13 cellular contexts compared by ENCODE assay signal in the genomic region with DNA sequence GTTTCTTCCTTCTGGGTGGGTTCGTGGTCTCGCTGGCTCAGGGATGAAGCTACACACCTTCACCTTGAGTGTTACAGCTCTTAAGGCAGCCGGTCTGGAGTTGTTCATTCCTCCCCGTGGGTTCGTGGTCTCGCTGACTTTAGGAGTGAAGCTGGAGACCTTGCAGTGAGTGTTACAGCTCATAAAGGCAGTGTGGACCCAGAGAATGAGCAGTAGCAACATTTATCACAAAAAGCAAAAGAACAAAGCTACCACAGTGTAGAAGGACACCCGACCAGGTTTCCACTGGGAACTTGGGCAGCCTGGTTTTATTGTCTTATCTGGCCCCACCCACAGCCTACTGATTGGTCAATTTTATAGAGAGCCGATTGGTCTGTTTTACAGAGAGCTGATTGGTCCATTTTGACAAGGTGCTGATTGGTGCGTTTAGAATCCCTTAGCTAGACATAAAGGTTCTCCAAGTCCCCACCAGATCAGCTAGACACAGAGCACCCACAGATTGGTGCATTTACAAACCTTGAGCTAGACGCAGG. TPM values are rescaled to one million over a fixed set of nuclear protein-coding genes. Genes with fewer than 3 reads are reported as not detected.
A peak's percentile ranks its signal among the peaks of the same experiment; 100 is the strongest.
DNase-seq lines count a peak whose midpoint lies in the region; ATAC-seq and TF ChIP-seq lines count a peak whose summit lies in the region.
"Had no signal": no experiment of that assay in that cellular context is flagged by ENCODE, and none has a peak within 500 bp of the region (broad histone marks: within the 10 kb centered on the region; RNA-seq: fewer than 3 reads in every experiment).

No MANE protein-coding gene starts in this region.

- intact Hi-C loops in IMR-90 (cut with micrococcal nuclease): loop anchor here (5.0 to 10.0 kb wide), 2 partner anchors 39 to 193 kb away; no protein-coding TSS in a partner anchor

- H3K9ac ChIP-seq in IMR-90 (ENCODE audit: low read depth, low read length) (no peak overlapping the region), fibroblast of lung (ENCODE audit: insufficient read depth, low read length) (no peak overlapping the region)

- no TSS peak for BruUV-seq in IMR-90 (replicated peaks; lab: Mats Ljungman, UMichigan)

- H3K4me3 ChIP-seq in IMR-90 (ENCODE audit: insufficient read depth, low read depth, low read length): no peak overlapping the region
- H3K4me3 ChIP-seq in fibroblast of lung (replicated peaks in 1 of 4; ENCODE audit: control extremely low read depth in 1 of 4, insufficient read depth in 1 of 4, low read depth in 3 of 4, low read length in 4 of 4): peak overlapping the region in 2 of 4 experiments; percentile 21 to 26
- H3K4me3 ChIP-seq: A549 had no signal

- H3K4me2 ChIP-seq in IMR-90 (ENCODE audit: low read depth, low read length) (no peak overlapping the region), fibroblast of lung (ENCODE audit: extremely low read depth, insufficient read depth, low read length) (peak overlapping the region; percentile 13)
- H3K4me2 ChIP-seq: A549 had no signal

- no peak overlapping the region for H2BK5ac ChIP-seq in IMR-90 (ENCODE audit: low read depth, low read length, poor library complexity, severe bottlenecking)

- in situ Hi-C loops in IMR-90 (cut with MboI; ENCODE audit: low sequenced_read_pairs): no loop called here

- H3K9me3 ChIP-seq in IMR-90 (ENCODE audit: control insufficient read depth, insufficient read depth, low read length): no peaks in the 10 kb centered on the region
- no peaks in the 10 kb centered on the region for H3K9me3 ChIP-seq in fibroblast of lung (ENCODE audit: control insufficient read depth, insufficient read depth, low read depth, low read length)
- H3K9me3 ChIP-seq: A549, Caco-2 had no signal

- no peak overlapping the region for H2BK120ac ChIP-seq in IMR-90 (ENCODE audit: low read depth, low read length)

- H4K8ac ChIP-seq in IMR-90 (ENCODE audit: low read depth in 2 of 2, low read length in 2 of 2): no peak overlapping the region

- H3K27me3 ChIP-seq in IMR-90 (ENCODE audit: control insufficient read depth, insufficient read depth, low read length): no peaks in the 10 kb centered on the region
- no peaks in the 10 kb centered on the region for H3K27me3 ChIP-seq in fibroblast of lung (ENCODE audit: control insufficient read depth, insufficient read depth, low read length)

- TF ChIP-seq CTCF in IMR-90 (conservative IDR thresholded peaks at IDR 0.05; ENCODE audit: low read depth, low read length): no peak
- no peak for TF ChIP-seq CTCF in fibroblast of lung (conservative IDR thresholded peaks at IDR 0.05 in 1 of 2, IDR thresholded peaks at IDR 0.05 in 1 of 2; ENCODE audit: low read depth in 1 of 2, low read length in 2 of 2)

- ATAC-seq in IMR-90 (ENCODE audit: low read depth): no peak
- ATAC-seq: A549 had no signal

- H2BK20ac ChIP-seq in IMR-90 (ENCODE audit: low read depth, low read length): no peak overlapping the region

- H2BK15ac ChIP-seq in IMR-90 (ENCODE audit: low read depth, low read length): no peak overlapping the region

- H3K4me1 ChIP-seq in IMR-90 (ENCODE audit: control insufficient read depth, insufficient read depth, low read length) (peaks cover 3% of the 10 kb centered on the region; the same call in 1 of the 2 replicates), fibroblast of lung (ENCODE audit: control insufficient read depth, extremely low read depth, insufficient read depth, low read length) (no peaks in the 10 kb centered on the region)
- H3K4me1 ChIP-seq: A549, Caco-2 had no signal

- H3K18ac ChIP-seq in IMR-90 (ENCODE audit: low read depth, low read length): no peak overlapping the region

- dilution Hi-C loops in IMR-90 (cut with HindIII; ENCODE audit: low sequenced_read_pairs, unreplicated experiment): no loop called here

- DNase-seq in IMR-90 (no peak), NCI-H2227 treated with DMSO at 0.1 percent for 48 hours (lab: John Stamatoyannopoulos, UW) (peak; percentile 51), fibroblast of lung (ENCODE audit: low read depth in 2 of 2) (no peak), OCI-M1 (lab: John Stamatoyannopoulos, UW) (no peak), 8988T (no peak), GF-D8 (lab: John Stamatoyannopoulos, UW) (no peak)
- DNase-seq: AML-193; Caco-2; CD4-positive, alpha-beta T cell; GOT3; H9 had no signal

- no peak overlapping the region for H3K23ac ChIP-seq in IMR-90 (ENCODE audit: low read depth, low read length)

- H4K91ac ChIP-seq in IMR-90 (ENCODE audit: insufficient read depth, low read depth, low read length): no peak overlapping the region

- H2AFZ ChIP-seq in IMR-90 (replicated peaks; ENCODE audit: low read length, poor library complexity) (peak overlapping the region; percentile 10), fibroblast of lung (ENCODE audit: low read length) (peak overlapping the region; percentile 88)

- H3K79me1 ChIP-seq in IMR-90 (ENCODE audit: low read depth in 1 of 2, low read length in 2 of 2): no peaks in the 10 kb centered on the region

- no peak overlapping the region for H3K14ac ChIP-seq in IMR-90 (replicated peaks; ENCODE audit: low read depth, low read length)

- 0 out of 2 replicates have a peak overlapping the region, but pooled peaks have one; percentile 24 for H2AK5ac ChIP-seq in IMR-90 (ENCODE audit: low read depth, low read length)

- H3K27ac ChIP-seq in IMR-90 (ENCODE audit: insufficient read depth, low read length) (no peak overlapping the region), fibroblast of lung (ENCODE audit: insufficient read depth, low read length) (peak overlapping the region; percentile 23)
- H3K27ac ChIP-seq: A549, C4-2B had no signal

- TF ChIP-seq POLR2A in IMR-90 (IDR thresholded peaks at IDR 0.05; ENCODE audit: low read depth, low read length): no peak

- POLR2A ChIA-PET in IMR-90 (lab: Charles Lee; ENCODE audit: unreplicated experiment): no interaction called here

- H3K4ac ChIP-seq in IMR-90 (ENCODE audit: low read depth, low read length): no peak overlapping the region

- H4K20me1 ChIP-seq in IMR-90 (ENCODE audit: insufficient read depth, low read length) (no peaks in the 10 kb centered on the region), fibroblast of lung (ENCODE audit: control insufficient read depth, extremely low read depth, insufficient read depth, low read length) (no peaks in the 10 kb centered on the region)

- H3K36me3 ChIP-seq in IMR-90 (ENCODE audit: control insufficient read depth, insufficient read depth, low read length): no peaks in the 10 kb centered on the region
- H3K36me3 ChIP-seq in fibroblast of lung (ENCODE audit: control insufficient read depth, insufficient read depth, low read length): no peaks in the 10 kb centered on the region

- 100% methylated on average over 1 of the region's 10 CpGs; no CpG with 5 or more reads in 1 of the 2 experiments for WGBS in IMR-90 (ENCODE audit: extremely low coverage in 2 of 2, insufficient read length in 1 of 2), 2 experiments

- no peaks in the 10 kb centered on the region for H3K9me1 ChIP-seq in IMR-90 (ENCODE audit: insufficient read depth, low read length)

- H4K5ac ChIP-seq in IMR-90 (ENCODE audit: low read depth, low read length): no peak overlapping the region

- no peak for TF ChIP-seq RAD21 in IMR-90 (IDR thresholded peaks at IDR 0.05; ENCODE audit: low read length)

- CTCF ChIA-PET in IMR-90 (lab: Yijun Ruan, JAX): no interaction called here

- no peaks in the 10 kb centered on the region for H3K79me2 ChIP-seq in fibroblast of lung (ENCODE audit: control insufficient read depth, insufficient read depth, low read length)

- H2AK9ac ChIP-seq in IMR-90 (replicated peaks; ENCODE audit: low read depth, low read length, poor library complexity): no peak overlapping the region

- no peak overlapping the region for H3K56ac ChIP-seq in IMR-90 (ENCODE audit: extremely low read depth, insufficient read depth, low read length)

TF ChIP-seq in IMR-90, 13 proteins besides CTCF, POLR2A, EP300 and RAD21 (continues in another document):
- TF ChIP-seq, protein P1, sequence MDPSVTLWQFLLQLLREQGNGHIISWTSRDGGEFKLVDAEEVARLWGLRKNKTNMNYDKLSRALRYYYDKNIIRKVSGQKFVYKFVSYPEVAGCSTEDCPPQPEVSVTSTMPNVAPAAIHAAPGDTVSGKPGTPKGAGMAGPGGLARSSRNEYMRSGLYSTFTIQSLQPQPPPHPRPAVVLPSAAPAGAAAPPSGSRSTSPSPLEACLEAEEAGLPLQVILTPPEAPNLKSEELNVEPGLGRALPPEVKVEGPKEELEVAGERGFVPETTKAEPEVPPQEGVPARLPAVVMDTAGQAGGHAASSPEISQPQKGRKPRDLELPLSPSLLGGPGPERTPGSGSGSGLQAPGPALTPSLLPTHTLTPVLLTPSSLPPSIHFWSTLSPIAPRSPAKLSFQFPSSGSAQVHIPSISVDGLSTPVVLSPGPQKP (IDR thresholded peaks at IDR 0.05; ENCODE audit: borderline replicate concordance, low read depth, low read length): no peak
- TF ChIP-seq MAFK (IDR thresholded peaks at IDR 0.05; ENCODE audit: low read depth, low read length) (no peak), MAZ (IDR thresholded peaks at IDR 0.05; ENCODE audit: borderline replicate concordance, low read depth, low read length) (no peak), SMC3 (IDR thresholded peaks at IDR 0.05; ENCODE audit: low read depth, low read length) (no peak), CEBPB (IDR thresholded peaks at IDR 0.05; ENCODE audit: low read depth, low read length) (no peak), BHLHE40 (IDR thresholded peaks at IDR 0.05; ENCODE audit: low read depth, low read length) (no peak), FOS (IDR thresholded peaks at IDR 0.05; ENCODE audit: low read depth, low read length) (no peak), MXI1 (IDR thresholded peaks at IDR 0.05; ENCODE audit: borderline replicate concordance, low read depth, low read length) (no peak), RFX5 (IDR thresholded peaks at IDR 0.05; ENCODE audit: low read depth, low read length) (no peak), RCOR1 (IDR thresholded peaks at IDR 0.05; ENCODE audit: insufficient replicate concordance, low read length) (no peak), CHD1 (IDR thresholded peaks at IDR 0.05; ENCODE audit: low read depth, low read length) (no peak)
- TF ChIP-seq, protein P2, sequence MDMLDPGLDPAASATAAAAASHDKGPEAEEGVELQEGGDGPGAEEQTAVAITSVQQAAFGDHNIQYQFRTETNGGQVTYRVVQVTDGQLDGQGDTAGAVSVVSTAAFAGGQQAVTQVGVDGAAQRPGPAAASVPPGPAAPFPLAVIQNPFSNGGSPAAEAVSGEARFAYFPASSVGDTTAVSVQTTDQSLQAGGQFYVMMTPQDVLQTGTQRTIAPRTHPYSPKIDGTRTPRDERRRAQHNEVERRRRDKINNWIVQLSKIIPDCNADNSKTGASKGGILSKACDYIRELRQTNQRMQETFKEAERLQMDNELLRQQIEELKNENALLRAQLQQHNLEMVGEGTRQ (IDR thresholded peaks at IDR 0.05; ENCODE audit: low read depth, low read length): no peak

RNA-seq across cellular contexts. Expression of a gene that starts 20.2 kb away (rescaled TPM):
- total RNA-seq in IMR-90 (2012; rRNA removed) (17.0 and 33.6 TPM in 2 replicates), fibroblast of lung (39.5 and 55.2 TPM in 2 replicates)
- polyA plus RNA-seq in IMR-90 (2012; rRNA removed) (8.6 and 9.9 TPM in 2 replicates), fibroblast of lung (25.4 and 33.2 TPM in 2 replicates)
- polyA plus RNA-seq in IMR-90 (2012; cell fraction: cytosol; rRNA removed): 1.6 and 1.8 TPM in 2 replicates
- 4.7 and 21.9 TPM in 2 replicates for polyA plus RNA-seq in IMR-90 (2012; cell fraction: nucleus; rRNA removed; ENCODE audit: low replicate concordance)
- 31.2 and 40.5 TPM in 2 replicates for polyA plus RNA-seq in fibroblast of lung (2012)
- 2.2 and 2.6 TPM in 2 replicates for polyA minus RNA-seq in fibroblast of lung (ENCODE audit: low replicate concordance)
